Comparison of ENCODE assay signal across 5 cellular contexts in genomic region chr1:36477615-36478014, GRCh38. TPM values are rescaled to one million over a fixed set of nuclear protein-coding genes. Genes with fewer than 3 reads are reported as not detected.
"Had no signal": no experiment of that assay in that cellular context is flagged by ENCODE, and none has a peak within 500 bp of the region (broad histone marks: within the 10 kb centered on the region; RNA-seq: fewer than 3 reads in every experiment).

No MANE protein-coding gene starts in this region.

RNA-seq across cellular contexts. Expression of gene CSF3R, which starts 5.1 kb away (rescaled TPM):
- total RNA-seq: activated B cell treated with CpG ODN at 0.5 μM for 24 hours; activated CD4-positive, alpha-beta memory T cell treated with anti-CD3 and anti-CD28 coated beads for 36 hours; activated CD8-positive, alpha-beta memory T cell treated with anti-CD3 and anti-CD28 coated beads for 36 hours; activated CD8-positive, alpha-beta T cell treated with anti-CD3 and anti-CD28 coated beads for 36 hours; activated T-cell treated with anti-CD3 and anti-CD28 coated beads, Interleukin-2, amount 50 U/mL, for 4 hours had no signal
